ENCODE assay signal across 1 cellular context in genomic region chr22:50208939-50209892, GRCh38.
TF ChIP-seq lines count a peak whose summit lies in the region.

No MANE protein-coding gene starts in this region.

TF ChIP-seq in SK-N-SH treated with all-trans-retinoic acid at 6 μM for 48 hours, 23 proteins besides CTCF, POLR2A, EP300 and RAD21:
- no peak for TF ChIP-seq CSRNP3 (CRISPR knock-in tag; IDR thresholded peaks at IDR 0.05)
- no peak for TF ChIP-seq OSR1 (CRISPR knock-in tag; IDR thresholded peaks at IDR 0.05)
- TF ChIP-seq ARNTL (CRISPR knock-in tag; IDR thresholded peaks at IDR 0.05; ENCODE audit: borderline replicate concordance, low read depth): no peak
- TF ChIP-seq ZC3H10 (CRISPR knock-in tag; IDR thresholded peaks at IDR 0.05): no peak
- TF ChIP-seq ZFP30 (CRISPR knock-in tag; IDR thresholded peaks at IDR 0.05): no peak
- TF ChIP-seq, protein P1, sequence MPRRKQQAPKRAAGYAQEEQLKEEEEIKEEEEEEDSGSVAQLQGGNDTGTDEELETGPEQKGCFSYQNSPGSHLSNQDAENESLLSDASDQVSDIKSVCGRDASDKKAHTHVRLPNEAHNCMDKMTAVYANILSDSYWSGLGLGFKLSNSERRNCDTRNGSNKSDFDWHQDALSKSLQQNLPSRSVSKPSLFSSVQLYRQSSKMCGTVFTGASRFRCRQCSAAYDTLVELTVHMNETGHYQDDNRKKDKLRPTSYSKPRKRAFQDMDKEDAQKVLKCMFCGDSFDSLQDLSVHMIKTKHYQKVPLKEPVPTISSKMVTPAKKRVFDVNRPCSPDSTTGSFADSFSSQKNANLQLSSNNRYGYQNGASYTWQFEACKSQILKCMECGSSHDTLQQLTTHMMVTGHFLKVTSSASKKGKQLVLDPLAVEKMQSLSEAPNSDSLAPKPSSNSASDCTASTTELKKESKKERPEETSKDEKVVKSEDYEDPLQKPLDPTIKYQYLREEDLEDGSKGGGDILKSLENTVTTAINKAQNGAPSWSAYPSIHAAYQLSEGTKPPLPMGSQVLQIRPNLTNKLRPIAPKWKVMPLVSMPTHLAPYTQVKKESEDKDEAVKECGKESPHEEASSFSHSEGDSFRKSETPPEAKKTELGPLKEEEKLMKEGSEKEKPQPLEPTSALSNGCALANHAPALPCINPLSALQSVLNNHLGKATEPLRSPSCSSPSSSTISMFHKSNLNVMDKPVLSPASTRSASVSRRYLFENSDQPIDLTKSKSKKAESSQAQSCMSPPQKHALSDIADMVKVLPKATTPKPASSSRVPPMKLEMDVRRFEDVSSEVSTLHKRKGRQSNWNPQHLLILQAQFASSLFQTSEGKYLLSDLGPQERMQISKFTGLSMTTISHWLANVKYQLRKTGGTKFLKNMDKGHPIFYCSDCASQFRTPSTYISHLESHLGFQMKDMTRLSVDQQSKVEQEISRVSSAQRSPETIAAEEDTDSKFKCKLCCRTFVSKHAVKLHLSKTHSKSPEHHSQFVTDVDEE (CRISPR knock-in tag; IDR thresholded peaks at IDR 0.05): no peak
- TF ChIP-seq PATZ1 (CRISPR knock-in tag; IDR thresholded peaks at IDR 0.05; ENCODE audit: borderline replicate concordance): no peak
- no peak for TF ChIP-seq ZNF565 (CRISPR knock-in tag; conservative IDR thresholded peaks at IDR 0.05; ENCODE audit: low read depth)
- no peak for TF ChIP-seq GLIS3 (CRISPR knock-in tag; IDR thresholded peaks at IDR 0.05)
- TF ChIP-seq SNAI2 (CRISPR knock-in tag; IDR thresholded peaks at IDR 0.05): no peak
- no peak for TF ChIP-seq ISL1 (CRISPR knock-in tag; IDR thresholded peaks at IDR 0.05)
- no peak for TF ChIP-seq BACH2 (CRISPR knock-in tag; IDR thresholded peaks at IDR 0.05; ENCODE audit: borderline replicate concordance)
- TF ChIP-seq, protein P2, sequence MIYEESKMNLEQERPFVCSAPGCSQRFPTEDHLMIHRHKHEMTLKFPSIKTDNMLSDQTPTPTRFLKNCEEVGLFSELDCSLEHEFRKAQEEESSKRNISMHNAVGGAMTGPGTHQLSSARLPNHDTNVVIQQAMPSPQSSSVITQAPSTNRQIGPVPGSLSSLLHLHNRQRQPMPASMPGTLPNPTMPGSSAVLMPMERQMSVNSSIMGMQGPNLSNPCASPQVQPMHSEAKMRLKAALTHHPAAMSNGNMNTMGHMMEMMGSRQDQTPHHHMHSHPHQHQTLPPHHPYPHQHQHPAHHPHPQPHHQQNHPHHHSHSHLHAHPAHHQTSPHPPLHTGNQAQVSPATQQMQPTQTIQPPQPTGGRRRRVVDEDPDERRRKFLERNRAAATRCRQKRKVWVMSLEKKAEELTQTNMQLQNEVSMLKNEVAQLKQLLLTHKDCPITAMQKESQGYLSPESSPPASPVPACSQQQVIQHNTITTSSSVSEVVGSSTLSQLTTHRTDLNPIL (CRISPR knock-in tag; IDR thresholded peaks at IDR 0.05; ENCODE audit: low read depth): no peak
